ENCODE assay signal across 11 cellular contexts in genomic region chrX:135536883-135537282, GRCh38. TPM values are rescaled to one million over a fixed set of nuclear protein-coding genes. Genes with fewer than 3 reads are reported as not detected.
DNase-seq lines count a peak whose midpoint lies in the region; ATAC-seq lines count a peak whose summit lies in the region.
"Had no signal": no experiment of that assay in that cellular context is flagged by ENCODE, and none has a peak within 500 bp of the region (broad histone marks: within the 10 kb centered on the region; RNA-seq: fewer than 3 reads in every experiment).

No MANE protein-coding gene starts in this region.

- H3K36me3 Mint-ChIP-seq in activated CD4-positive, alpha-beta T cell treated with anti-CD3 and anti-CD28 coated beads for 36 hours (ENCODE audit: low read depth), result peaks cover 16% of the 10 kb centered on the region
- peaks cover 18% of the 10 kb centered on the region for H3K36me3 Mint-ChIP-seq in activated T-helper 1 cell treated with anti-CD3 and anti-CD28 coated beads, Interleukin-12 subunit alpha, Interleukin-12 subunit beta, Interleukin-2, Interleukin-4 antibody, amounts not matched to agents 30 ng/mL and 10 ng/mL and 1 ng/mL, durations not matched to agents 14 hours and 24 hours and 36 hours (ENCODE audit: low read depth)
- no peaks in the 10 kb centered on the region for H3K36me3 Mint-ChIP-seq in natural killer cell treated with Interleukin-12 subunit alpha and Interleukin-12 subunit beta and Interleukin-15 and Interleukin-18, amount 100 ng/mL, for 72 hours

- POLR2A ChIA-PET in activated CD4-positive, alpha-beta T cell treated with anti-CD3 and anti-CD28 coated beads for 36 hours (lab: Charles Lee), result interaction anchor here (1.0 kb wide), 1 partner anchor 12 kb away, joined by 4 read pairs; no protein-coding TSS in a partner anchor

- peaks cover 61% of the 10 kb centered on the region for H3K4me1 Mint-ChIP-seq in activated CD4-positive, alpha-beta T cell treated with anti-CD3 and anti-CD28 coated beads for 36 hours
- peaks cover 39% of the 10 kb centered on the region for H3K4me1 Mint-ChIP-seq in activated T-helper 1 cell treated with anti-CD3 and anti-CD28 coated beads, Interleukin-12 subunit alpha, Interleukin-12 subunit beta, Interleukin-2, Interleukin-4 antibody, amounts not matched to agents 30 ng/mL and 10 ng/mL and 1 ng/mL, durations not matched to agents 14 hours and 24 hours and 36 hours (ENCODE audit: low read depth)
- peaks cover 10 to 20% of the 10 kb centered on the region in 2 donors for H3K4me1 Mint-ChIP-seq in natural killer cell treated with Interleukin-12 subunit alpha and Interleukin-12 subunit beta and Interleukin-15 and Interleukin-18, amount 100 ng/mL, for 72 hours (ENCODE audit: low read depth in 2 of 2)

- peak overlapping the region; percentile 39 for H3K27ac Mint-ChIP-seq in activated CD4-positive, alpha-beta T cell treated with anti-CD3 and anti-CD28 coated beads for 36 hours
- peak overlapping the region; percentile 83 for H3K27ac Mint-ChIP-seq in activated T-helper 1 cell treated with anti-CD3 and anti-CD28 coated beads, Interleukin-12 subunit alpha, Interleukin-12 subunit beta, Interleukin-2, Interleukin-4 antibody, amounts not matched to agents 30 ng/mL and 10 ng/mL and 1 ng/mL, durations not matched to agents 14 hours and 24 hours and 36 hours
- H3K27ac Mint-ChIP-seq in natural killer cell treated with Interleukin-12 subunit alpha and Interleukin-12 subunit beta and Interleukin-15 and Interleukin-18, amount 100 ng/mL, for 72 hours, result peak overlapping the region; percentile 74 to 77

- no peaks in the 10 kb centered on the region for H3K27me3 Mint-ChIP-seq in activated CD4-positive, alpha-beta T cell treated with anti-CD3 and anti-CD28 coated beads for 36 hours
- H3K27me3 Mint-ChIP-seq in activated T-helper 1 cell treated with anti-CD3 and anti-CD28 coated beads, Interleukin-12 subunit alpha, Interleukin-12 subunit beta, Interleukin-2, Interleukin-4 antibody, amounts not matched to agents 30 ng/mL and 10 ng/mL and 1 ng/mL, durations not matched to agents 14 hours and 24 hours and 36 hours (ENCODE audit: insufficient read depth), result no peaks in the 10 kb centered on the region
- H3K27me3 Mint-ChIP-seq in natural killer cell treated with Interleukin-12 subunit alpha and Interleukin-12 subunit beta and Interleukin-15 and Interleukin-18, amount 100 ng/mL, for 72 hours, result peaks cover 0 to 3% of the 10 kb centered on the region in 2 donors

- intact Hi-C loops in activated CD4-positive, alpha-beta T cell treated with anti-CD3 and anti-CD28 coated beads for 36 hours (cut with DNase I, micrococcal nuclease), result no loop called here
- intact Hi-C loops in activated T-helper 1 cell treated with anti-CD3 and anti-CD28 coated beads, Interleukin-12 subunit alpha, Interleukin-12 subunit beta, Interleukin-2, Interleukin-4 antibody, amounts not matched to agents 30 ng/mL and 10 ng/mL and 1 ng/mL, durations not matched to agents 14 hours and 24 hours and 36 hours (cut with micrococcal nuclease), result loop anchor here (2.0 kb wide), 1 partner anchor 14 kb away; no protein-coding TSS in a partner anchor

- no peak for DNase-seq in activated CD4-positive, alpha-beta T cell treated with anti-CD3 and anti-CD28 coated beads for 36 hours
- DNase-seq in activated CD4-positive, alpha-beta T cell treated with anti-CD3 and anti-CD28 coated beads for 1 hour, result no peak
- DNase-seq in activated T-helper 1 cell treated with anti-CD3 and anti-CD28 coated beads, Interleukin-12 subunit alpha, Interleukin-12 subunit beta, Interleukin-2, Interleukin-4 antibody, amounts not matched to agents 30 ng/mL and 10 ng/mL and 1 ng/mL, durations not matched to agents 14 hours and 24 hours and 36 hours (ENCODE audit: low spot score), result no peak
- no peak for DNase-seq in natural killer cell treated with Interleukin-12 subunit alpha and Interleukin-12 subunit beta and Interleukin-15 and Interleukin-18, amount 100 ng/mL, for 72 hours (ENCODE audit: low spot score)
- no peak for DNase-seq in amygdala (lab: John Stamatoyannopoulos, UW)
- no peak for DNase-seq in activated CD4-positive, CD25-positive, alpha-beta regulatory T cell (lab: John Stamatoyannopoulos, UW)
- DNase-seq: NCI-H146, NCI-H526, upper lobe of left lung had no signal

- peak; percentile 78 for ATAC-seq in activated CD4-positive, alpha-beta T cell treated with anti-CD3 and anti-CD28 coated beads for 36 hours
- ATAC-seq in HG02610 (IDR thresholded peaks at IDR 0.05; ENCODE audit: unreplicated experiment), result peak; percentile 40
- peak in 1 of 2 donors; percentile 40 for ATAC-seq in natural killer cell treated with Interleukin-12 subunit alpha and Interleukin-12 subunit beta and Interleukin-15 and Interleukin-18, amount 100 ng/mL, for 72 hours
- ATAC-seq in GM19455 (IDR thresholded peaks at IDR 0.05; ENCODE audit: unreplicated experiment), result no peak

- H3K4me3 Mint-ChIP-seq in activated CD4-positive, alpha-beta T cell treated with anti-CD3 and anti-CD28 coated beads for 36 hours, result no peak overlapping the region
- no peak overlapping the region for H3K4me3 Mint-ChIP-seq in activated T-helper 1 cell treated with anti-CD3 and anti-CD28 coated beads, Interleukin-12 subunit alpha, Interleukin-12 subunit beta, Interleukin-2, Interleukin-4 antibody, amounts not matched to agents 30 ng/mL and 10 ng/mL and 1 ng/mL, durations not matched to agents 14 hours and 24 hours and 36 hours
- no peak overlapping the region for H3K4me3 Mint-ChIP-seq in natural killer cell treated with Interleukin-12 subunit alpha and Interleukin-12 subunit beta and Interleukin-15 and Interleukin-18, amount 100 ng/mL, for 72 hours

- no peaks in the 10 kb centered on the region for H3K9me3 Mint-ChIP-seq in activated CD4-positive, alpha-beta T cell treated with anti-CD3 and anti-CD28 coated beads for 36 hours (ENCODE audit: low read depth)
- no peaks in the 10 kb centered on the region for H3K9me3 Mint-ChIP-seq in activated T-helper 1 cell treated with anti-CD3 and anti-CD28 coated beads, Interleukin-12 subunit alpha, Interleukin-12 subunit beta, Interleukin-2, Interleukin-4 antibody, amounts not matched to agents 30 ng/mL and 10 ng/mL and 1 ng/mL, durations not matched to agents 14 hours and 24 hours and 36 hours
- H3K9me3 Mint-ChIP-seq in natural killer cell treated with Interleukin-12 subunit alpha and Interleukin-12 subunit beta and Interleukin-15 and Interleukin-18, amount 100 ng/mL, for 72 hours, result no peaks in the 10 kb centered on the region

- CTCF ChIA-PET in activated CD4-positive, alpha-beta T cell treated with anti-CD3 and anti-CD28 coated beads for 36 hours (lab: Charles Lee), result no interaction called here

RNA-seq across cellular contexts. Expression of gene INTS6L, which starts 16.4 kb away (rescaled TPM):
- 10 to 100 TPM; 24.1 to 26.0 TPM for total RNA-seq in activated CD4-positive, alpha-beta T cell treated with anti-CD3 and anti-CD28 coated beads for 36 hours
- 38.3 and 38.7 TPM in 2 replicates for total RNA-seq in activated T-helper 1 cell treated with anti-CD3 and anti-CD28 coated beads, Interleukin-12 subunit alpha, Interleukin-12 subunit beta, Interleukin-2, Interleukin-4 antibody, amounts not matched to agents 30 ng/mL and 10 ng/mL and 1 ng/mL, durations not matched to agents 14 hours and 24 hours and 36 hours
- total RNA-seq in natural killer cell treated with Interleukin-12 subunit alpha and Interleukin-12 subunit beta and Interleukin-15 and Interleukin-18, amount 100 ng/mL, for 72 hours, result 10 to 100 TPM; 20.5 to 20.9 TPM
